Comparison of ENCODE assay signal across 9 cellular contexts in the genomic region with DNA sequence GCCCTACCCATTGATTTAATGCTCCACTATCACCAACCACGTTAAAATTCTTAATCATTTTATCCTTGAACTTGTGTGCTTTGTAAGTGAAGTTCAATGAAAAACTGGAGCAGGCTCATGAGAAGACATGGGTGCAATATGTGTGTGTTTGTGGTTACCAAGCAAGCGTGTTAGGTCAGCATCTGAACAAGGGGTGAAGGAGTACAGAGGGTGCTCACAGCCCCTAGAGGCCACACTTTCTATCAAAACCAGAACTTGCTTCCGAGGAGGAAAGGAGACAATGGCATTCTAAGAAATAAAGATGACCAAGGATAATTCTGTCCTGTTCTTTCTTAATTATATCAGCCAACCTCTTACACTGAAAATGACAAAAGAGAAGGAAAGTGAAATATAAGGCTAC.
"Had no signal": no experiment of that assay in that cellular context is flagged by ENCODE, and none has a peak within 500 bp of the region (broad histone marks: within the 10 kb centered on the region; RNA-seq: fewer than 3 reads in every experiment).

No MANE protein-coding gene starts in this region.

- H3K4me1 ChIP-seq: HAP-1 had no signal

- H3K27ac Mint-ChIP-seq: HFFc6 had no signal

- DNase-seq: GOT3, H7, HFFc6, IMR-90, KG1 had no signal

- H3K4me3 Mint-ChIP-seq: HFFc6 had no signal

- ATAC-seq: HCT116, K562 had no signal

- H3K36me3 ChIP-seq: HAP-1 had no signal

- H3K4me3 ChIP-seq: HAP-1, K562 had no signal

- H3K27ac ChIP-seq: HL-60 had no signal
